Comparison of ENCODE assay signal across 1 cellular context in the genomic region with DNA sequence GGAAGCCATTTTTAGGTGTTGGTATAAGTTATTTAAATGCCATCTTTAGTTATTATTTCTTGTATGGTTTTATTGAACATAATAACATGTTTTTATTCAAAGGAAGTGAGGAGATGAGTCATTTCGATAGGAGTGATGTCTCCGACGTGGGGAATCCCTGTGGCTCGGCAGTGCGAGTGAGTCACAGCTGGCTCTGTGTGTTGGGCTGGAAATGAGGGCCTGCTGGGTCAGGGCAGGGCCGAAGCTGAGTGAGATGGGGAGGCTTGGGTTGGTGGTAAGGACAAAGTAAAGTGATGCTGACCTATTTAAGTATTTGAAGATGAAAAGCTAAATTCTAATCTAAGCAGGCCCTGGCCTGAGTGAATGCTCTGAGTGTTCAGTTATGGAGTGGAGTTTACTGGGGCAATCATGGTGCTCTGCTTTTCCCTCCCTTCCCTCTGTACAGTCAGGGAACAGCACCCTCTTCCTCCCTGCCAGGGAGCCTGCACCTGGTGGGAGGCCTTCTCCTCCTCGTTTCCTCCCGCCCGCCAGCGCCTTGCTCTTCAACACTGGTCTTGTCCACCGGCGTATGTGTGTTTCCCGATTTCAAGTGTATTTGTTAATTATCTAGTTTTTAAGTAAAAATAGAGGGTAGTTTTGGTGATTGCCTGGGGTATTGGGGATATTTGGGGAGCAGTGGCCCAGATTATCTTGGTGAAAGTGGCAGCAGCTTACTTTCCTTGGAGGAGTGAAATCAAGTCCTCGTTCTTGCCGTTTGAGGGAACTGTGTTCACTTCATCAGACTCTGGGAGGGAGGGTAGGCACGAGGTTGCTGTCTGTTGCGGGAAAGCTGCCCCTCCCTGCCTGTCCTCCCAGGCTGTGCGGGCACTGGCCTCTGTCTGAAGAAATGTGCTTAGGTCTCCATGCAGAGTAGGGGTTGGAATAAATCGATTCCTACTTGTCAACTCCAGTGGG.
TF ChIP-seq lines count a peak whose summit lies in the region.

No MANE protein-coding gene starts in this region.

TF ChIP-seq in GM12878, 131 proteins besides CTCF, POLR2A, EP300 and RAD21 (continued from another document):
- TF ChIP-seq, protein P1, sequence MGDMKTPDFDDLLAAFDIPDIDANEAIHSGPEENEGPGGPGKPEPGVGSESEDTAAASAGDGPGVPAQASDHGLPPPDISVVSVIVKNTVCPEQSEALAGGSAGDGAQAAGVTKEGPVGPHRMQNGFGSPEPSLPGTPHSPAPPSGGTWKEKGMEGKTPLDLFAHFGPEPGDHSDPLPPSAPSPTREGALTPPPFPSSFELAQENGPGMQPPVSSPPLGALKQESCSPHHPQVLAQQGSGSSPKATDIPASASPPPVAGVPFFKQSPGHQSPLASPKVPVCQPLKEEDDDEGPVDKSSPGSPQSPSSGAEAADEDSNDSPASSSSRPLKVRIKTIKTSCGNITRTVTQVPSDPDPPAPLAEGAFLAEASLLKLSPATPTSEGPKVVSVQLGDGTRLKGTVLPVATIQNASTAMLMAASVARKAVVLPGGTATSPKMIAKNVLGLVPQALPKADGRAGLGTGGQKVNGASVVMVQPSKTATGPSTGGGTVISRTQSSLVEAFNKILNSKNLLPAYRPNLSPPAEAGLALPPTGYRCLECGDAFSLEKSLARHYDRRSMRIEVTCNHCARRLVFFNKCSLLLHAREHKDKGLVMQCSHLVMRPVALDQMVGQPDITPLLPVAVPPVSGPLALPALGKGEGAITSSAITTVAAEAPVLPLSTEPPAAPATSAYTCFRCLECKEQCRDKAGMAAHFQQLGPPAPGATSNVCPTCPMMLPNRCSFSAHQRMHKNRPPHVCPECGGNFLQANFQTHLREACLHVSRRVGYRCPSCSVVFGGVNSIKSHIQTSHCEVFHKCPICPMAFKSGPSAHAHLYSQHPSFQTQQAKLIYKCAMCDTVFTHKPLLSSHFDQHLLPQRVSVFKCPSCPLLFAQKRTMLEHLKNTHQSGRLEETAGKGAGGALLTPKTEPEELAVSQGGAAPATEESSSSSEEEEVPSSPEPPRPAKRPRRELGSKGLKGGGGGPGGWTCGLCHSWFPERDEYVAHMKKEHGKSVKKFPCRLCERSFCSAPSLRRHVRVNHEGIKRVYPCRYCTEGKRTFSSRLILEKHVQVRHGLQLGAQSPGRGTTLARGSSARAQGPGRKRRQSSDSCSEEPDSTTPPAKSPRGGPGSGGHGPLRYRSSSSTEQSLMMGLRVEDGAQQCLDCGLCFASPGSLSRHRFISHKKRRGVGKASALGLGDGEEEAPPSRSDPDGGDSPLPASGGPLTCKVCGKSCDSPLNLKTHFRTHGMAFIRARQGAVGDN (IDR thresholded peaks at IDR 0.05) = no peak
- TF ChIP-seq JUNB (IDR thresholded peaks at IDR 0.05) = peak; percentile 97
- TF ChIP-seq BHLHE40 (IDR thresholded peaks at IDR 0.05; ENCODE audit: borderline replicate concordance in 1 of 2, low read depth in 2 of 2, low read length in 1 of 2) = peak in 1 of 2 experiments; percentile 38; a peak in 1 of 4 replicates
- TF ChIP-seq BCL11A (IDR thresholded peaks at IDR 0.05; ENCODE audit: low read depth, low read length) = peak; percentile 72; the same call in 1 of the 2 replicates
- TF ChIP-seq CBFB (IDR thresholded peaks at IDR 0.05; ENCODE audit: low read depth) = no peak
- TF ChIP-seq, protein P2, sequence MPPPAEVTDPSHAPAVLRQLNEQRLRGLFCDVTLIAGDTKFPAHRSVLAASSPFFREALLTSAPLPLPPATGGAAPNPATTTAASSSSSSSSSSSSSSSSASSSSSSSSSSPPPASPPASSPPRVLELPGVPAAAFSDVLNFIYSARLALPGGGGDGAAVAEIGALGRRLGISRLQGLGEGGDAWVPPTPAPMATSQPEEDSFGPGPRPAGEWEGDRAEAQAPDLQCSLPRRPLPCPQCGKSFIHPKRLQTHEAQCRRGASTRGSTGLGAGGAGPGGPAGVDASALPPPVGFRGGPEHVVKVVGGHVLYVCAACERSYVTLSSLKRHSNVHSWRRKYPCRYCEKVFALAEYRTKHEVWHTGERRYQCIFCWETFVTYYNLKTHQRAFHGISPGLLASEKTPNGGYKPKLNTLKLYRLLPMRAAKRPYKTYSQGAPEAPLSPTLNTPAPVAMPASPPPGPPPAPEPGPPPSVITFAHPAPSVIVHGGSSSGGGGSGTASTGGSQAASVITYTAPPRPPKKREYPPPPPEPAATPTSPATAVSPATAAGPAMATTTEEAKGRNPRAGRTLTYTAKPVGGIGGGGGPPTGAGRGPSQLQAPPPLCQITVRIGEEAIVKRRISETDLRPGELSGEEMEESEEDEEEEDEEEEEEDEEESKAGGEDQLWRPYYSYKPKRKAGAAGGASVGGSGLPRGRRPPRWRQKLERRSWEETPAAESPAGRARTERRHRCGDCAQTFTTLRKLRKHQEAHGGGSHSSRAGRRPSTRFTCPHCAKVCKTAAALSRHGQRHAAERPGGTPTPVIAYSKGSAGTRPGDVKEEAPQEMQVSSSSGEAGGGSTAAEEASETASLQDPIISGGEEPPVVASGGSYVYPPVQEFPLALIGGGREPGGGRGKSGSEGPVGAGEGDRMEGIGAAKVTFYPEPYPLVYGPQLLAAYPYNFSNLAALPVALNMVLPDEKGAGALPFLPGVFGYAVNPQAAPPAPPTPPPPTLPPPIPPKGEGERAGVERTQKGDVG (CRISPR knock-in tag; IDR thresholded peaks at IDR 0.05) = no peak
- TF ChIP-seq, protein P3, sequence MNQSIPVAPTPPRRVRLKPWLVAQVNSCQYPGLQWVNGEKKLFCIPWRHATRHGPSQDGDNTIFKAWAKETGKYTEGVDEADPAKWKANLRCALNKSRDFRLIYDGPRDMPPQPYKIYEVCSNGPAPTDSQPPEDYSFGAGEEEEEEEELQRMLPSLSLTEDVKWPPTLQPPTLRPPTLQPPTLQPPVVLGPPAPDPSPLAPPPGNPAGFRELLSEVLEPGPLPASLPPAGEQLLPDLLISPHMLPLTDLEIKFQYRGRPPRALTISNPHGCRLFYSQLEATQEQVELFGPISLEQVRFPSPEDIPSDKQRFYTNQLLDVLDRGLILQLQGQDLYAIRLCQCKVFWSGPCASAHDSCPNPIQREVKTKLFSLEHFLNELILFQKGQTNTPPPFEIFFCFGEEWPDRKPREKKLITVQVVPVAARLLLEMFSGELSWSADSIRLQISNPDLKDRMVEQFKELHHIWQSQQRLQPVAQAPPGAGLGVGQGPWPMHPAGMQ (IDR thresholded peaks at IDR 0.05; ENCODE audit: borderline replicate concordance) = no peak
- peak in 1 of 2 experiments; percentile 42; a peak in 1 of 4 replicates for TF ChIP-seq SRF (IDR thresholded peaks at IDR 0.05; ENCODE audit: low read depth in 2 of 2, low read length in 2 of 2)
- TF ChIP-seq ZNF274 (IDR thresholded peaks at IDR 0.05; ENCODE audit: insufficient read depth, insufficient read length) = no peak
- TF ChIP-seq, protein P4, sequence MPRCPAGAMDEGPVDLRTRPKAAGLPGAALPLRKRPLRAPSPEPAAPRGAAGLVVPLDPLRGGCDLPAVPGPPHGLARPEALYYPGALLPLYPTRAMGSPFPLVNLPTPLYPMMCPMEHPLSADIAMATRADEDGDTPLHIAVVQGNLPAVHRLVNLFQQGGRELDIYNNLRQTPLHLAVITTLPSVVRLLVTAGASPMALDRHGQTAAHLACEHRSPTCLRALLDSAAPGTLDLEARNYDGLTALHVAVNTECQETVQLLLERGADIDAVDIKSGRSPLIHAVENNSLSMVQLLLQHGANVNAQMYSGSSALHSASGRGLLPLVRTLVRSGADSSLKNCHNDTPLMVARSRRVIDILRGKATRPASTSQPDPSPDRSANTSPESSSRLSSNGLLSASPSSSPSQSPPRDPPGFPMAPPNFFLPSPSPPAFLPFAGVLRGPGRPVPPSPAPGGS (IDR thresholded peaks at IDR 0.05; ENCODE audit: borderline replicate concordance, insufficient read depth, low read depth, low read length, poor library complexity, severe bottlenecking) = no peak
- no peak for TF ChIP-seq NFXL1 (IDR thresholded peaks at IDR 0.05; ENCODE audit: borderline replicate concordance)
- peak; percentile 15; the same call in 1 of the 2 replicates for TF ChIP-seq SPI1 (IDR thresholded peaks at IDR 0.05; ENCODE audit: borderline replicate concordance, insufficient read depth, low read depth, low read length)
- TF ChIP-seq MTA3 (IDR thresholded peaks at IDR 0.05; ENCODE audit: borderline replicate concordance, low read length) = no peak
- no peak for TF ChIP-seq MEF2A (IDR thresholded peaks at IDR 0.05; ENCODE audit: insufficient read depth, low read depth, low read length)
- TF ChIP-seq MYB (IDR thresholded peaks at IDR 0.05; ENCODE audit: borderline replicate concordance, low read depth, low read length) = no peak
- TF ChIP-seq, protein P5, sequence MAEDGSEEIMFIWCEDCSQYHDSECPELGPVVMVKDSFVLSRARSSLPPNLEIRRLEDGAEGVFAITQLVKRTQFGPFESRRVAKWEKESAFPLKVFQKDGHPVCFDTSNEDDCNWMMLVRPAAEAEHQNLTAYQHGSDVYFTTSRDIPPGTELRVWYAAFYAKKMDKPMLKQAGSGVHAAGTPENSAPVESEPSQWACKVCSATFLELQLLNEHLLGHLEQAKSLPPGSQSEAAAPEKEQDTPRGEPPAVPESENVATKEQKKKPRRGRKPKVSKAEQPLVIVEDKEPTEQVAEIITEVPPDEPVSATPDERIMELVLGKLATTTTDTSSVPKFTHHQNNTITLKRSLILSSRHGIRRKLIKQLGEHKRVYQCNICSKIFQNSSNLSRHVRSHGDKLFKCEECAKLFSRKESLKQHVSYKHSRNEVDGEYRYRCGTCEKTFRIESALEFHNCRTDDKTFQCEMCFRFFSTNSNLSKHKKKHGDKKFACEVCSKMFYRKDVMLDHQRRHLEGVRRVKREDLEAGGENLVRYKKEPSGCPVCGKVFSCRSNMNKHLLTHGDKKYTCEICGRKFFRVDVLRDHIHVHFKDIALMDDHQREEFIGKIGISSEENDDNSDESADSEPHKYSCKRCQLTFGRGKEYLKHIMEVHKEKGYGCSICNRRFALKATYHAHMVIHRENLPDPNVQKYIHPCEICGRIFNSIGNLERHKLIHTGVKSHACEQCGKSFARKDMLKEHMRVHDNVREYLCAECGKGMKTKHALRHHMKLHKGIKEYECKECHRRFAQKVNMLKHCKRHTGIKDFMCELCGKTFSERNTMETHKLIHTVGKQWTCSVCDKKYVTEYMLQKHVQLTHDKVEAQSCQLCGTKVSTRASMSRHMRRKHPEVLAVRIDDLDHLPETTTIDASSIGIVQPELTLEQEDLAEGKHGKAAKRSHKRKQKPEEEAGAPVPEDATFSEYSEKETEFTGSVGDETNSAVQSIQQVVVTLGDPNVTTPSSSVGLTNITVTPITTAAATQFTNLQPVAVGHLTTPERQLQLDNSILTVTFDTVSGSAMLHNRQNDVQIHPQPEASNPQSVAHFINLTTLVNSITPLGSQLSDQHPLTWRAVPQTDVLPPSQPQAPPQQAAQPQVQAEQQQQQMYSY (CRISPR knock-in tag; IDR thresholded peaks at IDR 0.05) = no peak
- TF ChIP-seq PAX8 (IDR thresholded peaks at IDR 0.05) = no peak
- TF ChIP-seq, protein P6, sequence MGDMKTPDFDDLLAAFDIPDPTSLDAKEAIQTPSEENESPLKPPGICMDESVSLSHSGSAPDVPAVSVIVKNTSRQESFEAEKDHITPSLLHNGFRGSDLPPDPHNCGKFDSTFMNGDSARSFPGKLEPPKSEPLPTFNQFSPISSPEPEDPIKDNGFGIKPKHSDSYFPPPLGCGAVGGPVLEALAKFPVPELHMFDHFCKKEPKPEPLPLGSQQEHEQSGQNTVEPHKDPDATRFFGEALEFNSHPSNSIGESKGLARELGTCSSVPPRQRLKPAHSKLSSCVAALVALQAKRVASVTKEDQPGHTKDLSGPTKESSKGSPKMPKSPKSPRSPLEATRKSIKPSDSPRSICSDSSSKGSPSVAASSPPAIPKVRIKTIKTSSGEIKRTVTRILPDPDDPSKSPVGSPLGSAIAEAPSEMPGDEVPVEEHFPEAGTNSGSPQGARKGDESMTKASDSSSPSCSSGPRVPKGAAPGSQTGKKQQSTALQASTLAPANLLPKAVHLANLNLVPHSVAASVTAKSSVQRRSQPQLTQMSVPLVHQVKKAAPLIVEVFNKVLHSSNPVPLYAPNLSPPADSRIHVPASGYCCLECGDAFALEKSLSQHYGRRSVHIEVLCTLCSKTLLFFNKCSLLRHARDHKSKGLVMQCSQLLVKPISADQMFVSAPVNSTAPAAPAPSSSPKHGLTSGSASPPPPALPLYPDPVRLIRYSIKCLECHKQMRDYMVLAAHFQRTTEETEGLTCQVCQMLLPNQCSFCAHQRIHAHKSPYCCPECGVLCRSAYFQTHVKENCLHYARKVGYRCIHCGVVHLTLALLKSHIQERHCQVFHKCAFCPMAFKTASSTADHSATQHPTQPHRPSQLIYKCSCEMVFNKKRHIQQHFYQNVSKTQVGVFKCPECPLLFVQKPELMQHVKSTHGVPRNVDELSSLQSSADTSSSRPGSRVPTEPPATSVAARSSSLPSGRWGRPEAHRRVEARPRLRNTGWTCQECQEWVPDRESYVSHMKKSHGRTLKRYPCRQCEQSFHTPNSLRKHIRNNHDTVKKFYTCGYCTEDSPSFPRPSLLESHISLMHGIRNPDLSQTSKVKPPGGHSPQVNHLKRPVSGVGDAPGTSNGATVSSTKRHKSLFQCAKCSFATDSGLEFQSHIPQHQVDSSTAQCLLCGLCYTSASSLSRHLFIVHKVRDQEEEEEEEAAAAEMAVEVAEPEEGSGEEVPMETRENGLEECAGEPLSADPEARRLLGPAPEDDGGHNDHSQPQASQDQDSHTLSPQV (IDR thresholded peaks at IDR 0.05) = no peak
